ENCODE assay signal across 1 cellular context in the genomic region with DNA sequence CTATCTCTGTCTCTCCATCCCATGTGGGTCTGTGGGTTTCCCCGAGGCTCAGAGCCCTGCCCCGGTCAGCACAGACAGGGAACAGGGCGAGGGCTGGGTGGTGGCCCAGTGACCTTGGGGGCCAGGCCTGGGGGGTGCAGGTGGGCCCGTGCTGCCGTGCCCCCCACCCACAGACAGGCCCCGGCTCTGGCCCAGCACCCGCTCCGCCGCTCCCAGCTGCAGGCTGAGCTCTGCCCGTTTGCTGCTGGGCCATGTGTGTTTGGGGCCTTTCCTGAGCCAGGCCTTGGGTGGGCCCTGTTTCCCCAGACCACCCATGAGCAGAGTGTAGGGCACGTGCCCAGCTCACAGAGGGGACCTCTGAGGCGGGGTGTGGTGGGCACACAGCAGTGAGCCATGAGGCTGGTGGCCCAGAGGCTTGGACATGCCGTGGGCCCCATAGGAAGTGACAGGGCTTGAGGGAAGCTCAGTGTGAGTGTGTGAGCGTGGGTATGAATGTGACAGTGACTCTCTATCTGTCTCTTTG.
TF ChIP-seq lines count a peak whose summit lies in the region.

No MANE protein-coding gene starts in this region.

TF ChIP-seq in GM12878, 131 proteins besides CTCF, POLR2A, EP300 and RAD21 (continued from another document and continues in another):
- peak in 1 of 2 experiments; percentile 67; a peak in 1 of 4 replicates for TF ChIP-seq BHLHE40 (IDR thresholded peaks at IDR 0.05; ENCODE audit: borderline replicate concordance in 1 of 2, low read depth in 2 of 2, low read length in 1 of 2)
- no peak for TF ChIP-seq ATF2 (IDR thresholded peaks at IDR 0.05; ENCODE audit: low read length)
- TF ChIP-seq SMAD1 (IDR thresholded peaks at IDR 0.05; ENCODE audit: low read depth, partially characterized antibody), result no peak
- no peak; the same call in 1 of the 2 replicates for TF ChIP-seq IKZF1 (conservative IDR thresholded peaks at IDR 0.05)
- TF ChIP-seq EED (IDR thresholded peaks at IDR 0.05; ENCODE audit: low read depth), result 0 out of 2 replicates have a peak, but pooled peaks have one; percentile 42
- TF ChIP-seq, protein P1, sequence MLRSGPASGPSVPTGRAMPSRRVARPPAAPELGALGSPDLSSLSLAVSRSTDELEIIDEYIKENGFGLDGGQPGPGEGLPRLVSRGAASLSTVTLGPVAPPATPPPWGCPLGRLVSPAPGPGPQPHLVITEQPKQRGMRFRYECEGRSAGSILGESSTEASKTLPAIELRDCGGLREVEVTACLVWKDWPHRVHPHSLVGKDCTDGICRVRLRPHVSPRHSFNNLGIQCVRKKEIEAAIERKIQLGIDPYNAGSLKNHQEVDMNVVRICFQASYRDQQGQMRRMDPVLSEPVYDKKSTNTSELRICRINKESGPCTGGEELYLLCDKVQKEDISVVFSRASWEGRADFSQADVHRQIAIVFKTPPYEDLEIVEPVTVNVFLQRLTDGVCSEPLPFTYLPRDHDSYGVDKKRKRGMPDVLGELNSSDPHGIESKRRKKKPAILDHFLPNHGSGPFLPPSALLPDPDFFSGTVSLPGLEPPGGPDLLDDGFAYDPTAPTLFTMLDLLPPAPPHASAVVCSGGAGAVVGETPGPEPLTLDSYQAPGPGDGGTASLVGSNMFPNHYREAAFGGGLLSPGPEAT (IDR thresholded peaks at IDR 0.05; ENCODE audit: low read depth), result no peak
- peak; percentile 35; the same call in 1 of the 2 replicates for TF ChIP-seq GATAD2B (conservative IDR thresholded peaks at IDR 0.05; ENCODE audit: low read depth)
- TF ChIP-seq EZH2 (IDR thresholded peaks at IDR 0.05; ENCODE audit: borderline replicate concordance, control insufficient read depth, low read depth, low read length), result no peak
- no peak for TF ChIP-seq MXI1 (IDR thresholded peaks at IDR 0.05; ENCODE audit: low read depth, low read length)
- TF ChIP-seq RAD51 (IDR thresholded peaks at IDR 0.05), result no peak
- TF ChIP-seq, protein P2, sequence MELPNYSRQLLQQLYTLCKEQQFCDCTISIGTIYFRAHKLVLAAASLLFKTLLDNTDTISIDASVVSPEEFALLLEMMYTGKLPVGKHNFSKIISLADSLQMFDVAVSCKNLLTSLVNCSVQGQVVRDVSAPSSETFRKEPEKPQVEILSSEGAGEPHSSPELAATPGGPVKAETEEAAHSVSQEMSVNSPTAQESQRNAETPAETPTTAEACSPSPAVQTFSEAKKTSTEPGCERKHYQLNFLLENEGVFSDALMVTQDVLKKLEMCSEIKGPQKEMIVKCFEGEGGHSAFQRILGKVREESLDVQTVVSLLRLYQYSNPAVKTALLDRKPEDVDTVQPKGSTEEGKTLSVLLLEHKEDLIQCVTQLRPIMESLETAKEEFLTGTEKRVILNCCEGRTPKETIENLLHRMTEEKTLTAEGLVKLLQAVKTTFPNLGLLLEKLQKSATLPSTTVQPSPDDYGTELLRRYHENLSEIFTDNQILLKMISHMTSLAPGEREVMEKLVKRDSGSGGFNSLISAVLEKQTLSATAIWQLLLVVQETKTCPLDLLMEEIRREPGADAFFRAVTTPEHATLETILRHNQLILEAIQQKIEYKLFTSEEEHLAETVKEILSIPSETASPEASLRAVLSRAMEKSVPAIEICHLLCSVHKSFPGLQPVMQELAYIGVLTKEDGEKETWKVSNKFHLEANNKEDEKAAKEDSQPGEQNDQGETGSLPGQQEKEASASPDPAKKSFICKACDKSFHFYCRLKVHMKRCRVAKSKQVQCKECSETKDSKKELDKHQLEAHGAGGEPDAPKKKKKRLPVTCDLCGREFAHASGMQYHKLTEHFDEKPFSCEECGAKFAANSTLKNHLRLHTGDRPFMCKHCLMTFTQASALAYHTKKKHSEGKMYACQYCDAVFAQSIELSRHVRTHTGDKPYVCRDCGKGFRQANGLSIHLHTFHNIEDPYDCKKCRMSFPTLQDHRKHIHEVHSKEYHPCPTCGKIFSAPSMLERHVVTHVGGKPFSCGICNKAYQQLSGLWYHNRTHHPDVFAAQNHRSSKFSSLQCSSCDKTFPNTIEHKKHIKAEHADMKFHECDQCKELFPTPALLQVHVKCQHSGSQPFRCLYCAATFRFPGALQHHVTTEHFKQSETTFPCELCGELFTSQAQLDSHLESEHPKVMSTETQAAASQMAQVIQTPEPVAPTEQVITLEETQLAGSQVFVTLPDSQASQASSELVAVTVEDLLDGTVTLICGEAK (IDR thresholded peaks at IDR 0.05; ENCODE audit: borderline replicate concordance), result no peak
- TF ChIP-seq BACH1 (IDR thresholded peaks at IDR 0.05; ENCODE audit: borderline replicate concordance), result no peak
- no peak for TF ChIP-seq SMAD5 (IDR thresholded peaks at IDR 0.05; ENCODE audit: low read depth)
- TF ChIP-seq, protein P3, sequence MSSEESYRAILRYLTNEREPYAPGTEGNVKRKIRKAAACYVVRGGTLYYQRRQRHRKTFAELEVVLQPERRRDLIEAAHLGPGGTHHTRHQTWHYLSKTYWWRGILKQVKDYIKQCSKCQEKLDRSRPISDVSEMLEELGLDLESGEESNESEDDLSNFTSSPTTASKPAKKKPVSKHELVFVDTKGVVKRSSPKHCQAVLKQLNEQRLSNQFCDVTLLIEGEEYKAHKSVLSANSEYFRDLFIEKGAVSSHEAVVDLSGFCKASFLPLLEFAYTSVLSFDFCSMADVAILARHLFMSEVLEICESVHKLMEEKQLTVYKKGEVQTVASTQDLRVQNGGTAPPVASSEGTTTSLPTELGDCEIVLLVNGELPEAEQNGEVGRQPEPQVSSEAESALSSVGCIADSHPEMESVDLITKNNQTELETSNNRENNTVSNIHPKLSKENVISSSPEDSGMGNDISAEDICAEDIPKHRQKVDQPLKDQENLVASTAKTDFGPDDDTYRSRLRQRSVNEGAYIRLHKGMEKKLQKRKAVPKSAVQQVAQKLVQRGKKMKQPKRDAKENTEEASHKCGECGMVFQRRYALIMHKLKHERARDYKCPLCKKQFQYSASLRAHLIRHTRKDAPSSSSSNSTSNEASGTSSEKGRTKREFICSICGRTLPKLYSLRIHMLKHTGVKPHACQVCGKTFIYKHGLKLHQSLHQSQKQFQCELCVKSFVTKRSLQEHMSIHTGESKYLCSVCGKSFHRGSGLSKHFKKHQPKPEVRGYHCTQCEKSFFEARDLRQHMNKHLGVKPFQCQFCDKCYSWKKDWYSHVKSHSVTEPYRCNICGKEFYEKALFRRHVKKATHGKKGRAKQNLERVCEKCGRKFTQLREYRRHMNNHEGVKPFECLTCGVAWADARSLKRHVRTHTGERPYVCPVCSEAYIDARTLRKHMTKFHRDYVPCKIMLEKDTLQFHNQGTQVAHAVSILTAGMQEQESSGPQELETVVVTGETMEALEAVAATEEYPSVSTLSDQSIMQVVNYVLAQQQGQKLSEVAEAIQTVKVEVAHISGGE (CRISPR knock-in tag; IDR thresholded peaks at IDR 0.05), result no peak
- TF ChIP-seq HSF1 (IDR thresholded peaks at IDR 0.05; ENCODE audit: low read depth, low read length), result no peak
- peak; percentile 4; the same call in 1 of the 2 replicates for TF ChIP-seq NFIC (IDR thresholded peaks at IDR 0.05; ENCODE audit: low read depth, low read length)
- no peak for TF ChIP-seq TBL1XR1 (IDR thresholded peaks at IDR 0.05; ENCODE audit: low read depth, low read length)
- TF ChIP-seq IKZF2 (IDR thresholded peaks at IDR 0.05), result no peak
- no peak for TF ChIP-seq NBN (IDR thresholded peaks at IDR 0.05)
- TF ChIP-seq FOS (IDR thresholded peaks at IDR 0.05; ENCODE audit: borderline replicate concordance, extremely low read depth, insufficient read length), result no peak
- no peak for TF ChIP-seq CBX3 (IDR thresholded peaks at IDR 0.05; ENCODE audit: borderline replicate concordance, low read depth)
- TF ChIP-seq, protein P4, sequence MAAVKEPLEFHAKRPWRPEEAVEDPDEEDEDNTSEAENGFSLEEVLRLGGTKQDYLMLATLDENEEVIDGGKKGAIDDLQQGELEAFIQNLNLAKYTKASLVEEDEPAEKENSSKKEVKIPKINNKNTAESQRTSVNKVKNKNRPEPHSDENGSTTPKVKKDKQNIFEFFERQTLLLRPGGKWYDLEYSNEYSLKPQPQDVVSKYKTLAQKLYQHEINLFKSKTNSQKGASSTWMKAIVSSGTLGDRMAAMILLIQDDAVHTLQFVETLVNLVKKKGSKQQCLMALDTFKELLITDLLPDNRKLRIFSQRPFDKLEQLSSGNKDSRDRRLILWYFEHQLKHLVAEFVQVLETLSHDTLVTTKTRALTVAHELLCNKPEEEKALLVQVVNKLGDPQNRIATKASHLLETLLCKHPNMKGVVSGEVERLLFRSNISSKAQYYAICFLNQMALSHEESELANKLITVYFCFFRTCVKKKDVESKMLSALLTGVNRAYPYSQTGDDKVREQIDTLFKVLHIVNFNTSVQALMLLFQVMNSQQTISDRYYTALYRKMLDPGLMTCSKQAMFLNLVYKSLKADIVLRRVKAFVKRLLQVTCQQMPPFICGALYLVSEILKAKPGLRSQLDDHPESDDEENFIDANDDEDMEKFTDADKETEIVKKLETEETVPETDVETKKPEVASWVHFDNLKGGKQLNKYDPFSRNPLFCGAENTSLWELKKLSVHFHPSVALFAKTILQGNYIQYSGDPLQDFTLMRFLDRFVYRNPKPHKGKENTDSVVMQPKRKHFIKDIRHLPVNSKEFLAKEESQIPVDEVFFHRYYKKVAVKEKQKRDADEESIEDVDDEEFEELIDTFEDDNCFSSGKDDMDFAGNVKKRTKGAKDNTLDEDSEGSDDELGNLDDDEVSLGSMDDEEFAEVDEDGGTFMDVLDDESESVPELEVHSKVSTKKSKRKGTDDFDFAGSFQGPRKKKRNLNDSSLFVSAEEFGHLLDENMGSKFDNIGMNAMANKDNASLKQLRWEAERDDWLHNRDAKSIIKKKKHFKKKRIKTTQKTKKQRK (IDR thresholded peaks at IDR 0.05; ENCODE audit: low read depth, low read length), result no peak
- peak; percentile 18 for TF ChIP-seq MEF2B (IDR thresholded peaks at IDR 0.05; ENCODE audit: partially characterized antibody, poor library complexity, severe bottlenecking)
- TF ChIP-seq, protein P5, sequence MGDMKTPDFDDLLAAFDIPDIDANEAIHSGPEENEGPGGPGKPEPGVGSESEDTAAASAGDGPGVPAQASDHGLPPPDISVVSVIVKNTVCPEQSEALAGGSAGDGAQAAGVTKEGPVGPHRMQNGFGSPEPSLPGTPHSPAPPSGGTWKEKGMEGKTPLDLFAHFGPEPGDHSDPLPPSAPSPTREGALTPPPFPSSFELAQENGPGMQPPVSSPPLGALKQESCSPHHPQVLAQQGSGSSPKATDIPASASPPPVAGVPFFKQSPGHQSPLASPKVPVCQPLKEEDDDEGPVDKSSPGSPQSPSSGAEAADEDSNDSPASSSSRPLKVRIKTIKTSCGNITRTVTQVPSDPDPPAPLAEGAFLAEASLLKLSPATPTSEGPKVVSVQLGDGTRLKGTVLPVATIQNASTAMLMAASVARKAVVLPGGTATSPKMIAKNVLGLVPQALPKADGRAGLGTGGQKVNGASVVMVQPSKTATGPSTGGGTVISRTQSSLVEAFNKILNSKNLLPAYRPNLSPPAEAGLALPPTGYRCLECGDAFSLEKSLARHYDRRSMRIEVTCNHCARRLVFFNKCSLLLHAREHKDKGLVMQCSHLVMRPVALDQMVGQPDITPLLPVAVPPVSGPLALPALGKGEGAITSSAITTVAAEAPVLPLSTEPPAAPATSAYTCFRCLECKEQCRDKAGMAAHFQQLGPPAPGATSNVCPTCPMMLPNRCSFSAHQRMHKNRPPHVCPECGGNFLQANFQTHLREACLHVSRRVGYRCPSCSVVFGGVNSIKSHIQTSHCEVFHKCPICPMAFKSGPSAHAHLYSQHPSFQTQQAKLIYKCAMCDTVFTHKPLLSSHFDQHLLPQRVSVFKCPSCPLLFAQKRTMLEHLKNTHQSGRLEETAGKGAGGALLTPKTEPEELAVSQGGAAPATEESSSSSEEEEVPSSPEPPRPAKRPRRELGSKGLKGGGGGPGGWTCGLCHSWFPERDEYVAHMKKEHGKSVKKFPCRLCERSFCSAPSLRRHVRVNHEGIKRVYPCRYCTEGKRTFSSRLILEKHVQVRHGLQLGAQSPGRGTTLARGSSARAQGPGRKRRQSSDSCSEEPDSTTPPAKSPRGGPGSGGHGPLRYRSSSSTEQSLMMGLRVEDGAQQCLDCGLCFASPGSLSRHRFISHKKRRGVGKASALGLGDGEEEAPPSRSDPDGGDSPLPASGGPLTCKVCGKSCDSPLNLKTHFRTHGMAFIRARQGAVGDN (IDR thresholded peaks at IDR 0.05), result peak; percentile 89
- TF ChIP-seq HDAC2 (IDR thresholded peaks at IDR 0.05), result no peak
- no peak for TF ChIP-seq RB1 (IDR thresholded peaks at IDR 0.05; ENCODE audit: borderline replicate concordance)
- peak; percentile 45; the same call in 1 of the 2 replicates for TF ChIP-seq TAF1 (IDR thresholded peaks at IDR 0.05; ENCODE audit: borderline replicate concordance, low read depth, low read length)
- TF ChIP-seq ETV6 (conservative IDR thresholded peaks at IDR 0.05 in 1 of 2, IDR thresholded peaks at IDR 0.05 in 1 of 2; ENCODE audit: borderline replicate concordance in 1 of 2, low read depth in 1 of 2), result no peak
- TF ChIP-seq SMARCA5 (IDR thresholded peaks at IDR 0.05), result no peak
- TF ChIP-seq JUNB (IDR thresholded peaks at IDR 0.05), result no peak
- no peak for TF ChIP-seq HCFC1 (IDR thresholded peaks at IDR 0.05; ENCODE audit: low read length)
